ENCODE assay signal across 18 cellular contexts in genomic region chr1:89128003-89128458, GRCh38. TPM values are rescaled to one million over a fixed set of nuclear protein-coding genes. Genes with fewer than 3 reads are reported as not detected.
DNase-seq lines count a peak whose midpoint lies in the region; ATAC-seq and TF ChIP-seq lines count a peak whose summit lies in the region.
"Not testable (repeated sequence)": the region's sequence is repeated elsewhere in the genome, so short reads cannot be mapped to it uniquely, and the experiment has no call there.
"Had no signal": no experiment of that assay in that cellular context is flagged by ENCODE, and none has a peak within 500 bp of the region (broad histone marks: within the 10 kb centered on the region; RNA-seq: fewer than 3 reads in every experiment).

No MANE protein-coding gene starts in this region.

- H3K27me3 ChIP-seq in BLaER1; body of pancreas; gastrocnemius medialis; thoracic aorta (replicated peaks; ENCODE audit: insufficient read depth): not testable (repeated sequence)

- not testable (repeated sequence) for H3K9ac ChIP-seq in BLaER1

- H3K27me3 Mint-ChIP-seq in activated CD8-positive, alpha-beta memory T cell treated with anti-CD3 and anti-CD28 coated beads, Interleukin-2, amount 10 ng/mL, durations not matched to agents 7 days and 5 days = not testable (repeated sequence)

- peak overlapping the region; percentile 99 for H3K27ac Mint-ChIP-seq in activated CD8-positive, alpha-beta memory T cell treated with anti-CD3 and anti-CD28 coated beads, Interleukin-2, amount 10 ng/mL, durations not matched to agents 7 days and 5 days

- not testable (repeated sequence) for TF ChIP-seq POLR2A in body of pancreas (IDR thresholded peaks at IDR 0.05); gastrocnemius medialis (IDR thresholded peaks at IDR 0.05)

- in situ Hi-C loops in gastrocnemius medialis (cut with MboI; ENCODE audit: low sequenced_read_pairs in 4 of 4) = not testable (repeated sequence)

- intact Hi-C loops in body of pancreas (cut with DNase I); Right ventricle myocardium superior (cut with DNase I); mucosa of descending colon (cut with DNase I, micrococcal nuclease); gastrocnemius medialis (cut with DNase I; ENCODE audit: low total_unique reads): not testable (repeated sequence)

- H3K9me3 ChIP-seq in BLaER1, body of pancreas, mucosa of descending colon, gastrocnemius medialis, thoracic aorta: not testable (repeated sequence)

- H3K4me1 Mint-ChIP-seq in activated CD8-positive, alpha-beta memory T cell treated with anti-CD3 and anti-CD28 coated beads, Interleukin-2, amount 10 ng/mL, durations not matched to agents 7 days and 5 days = peaks cover 47% of the 10 kb centered on the region

- ATAC-seq in activated CD8-positive, alpha-beta memory T cell treated with anti-CD3 and anti-CD28 coated beads, Interleukin-2, amount 10 ng/mL, durations not matched to agents 7 days and 5 days; body of pancreas; Right ventricle myocardium superior (ENCODE audit: poor library complexity); mucosa of descending colon; gastrocnemius medialis; thoracic aorta (ENCODE audit: insufficient number of reproducible peaks, low FRiP score, low read depth): not testable (repeated sequence)

- not testable (repeated sequence) for H4K20me1 ChIP-seq in BLaER1

- CTCF ChIA-PET in activated CD8-positive, alpha-beta memory T cell treated with anti-CD3 and anti-CD28 coated beads, Interleukin-2, amount 10 ng/mL, durations not matched to agents 7 days and 5 days (lab: Charles Lee) = interaction anchor here (1.1 to 1.9 kb wide), 5 partner anchors 16 to 230 kb away, joined by 3 to 5 read pairs (median 3); no protein-coding TSS in a partner anchor

- not testable (repeated sequence) for H3K4me3 Mint-ChIP-seq in activated CD8-positive, alpha-beta memory T cell treated with anti-CD3 and anti-CD28 coated beads, Interleukin-2, amount 10 ng/mL, durations not matched to agents 7 days and 5 days

- WGBS in body of pancreas, 2 donors = 93 to 96% methylated on average over 16 to 26 of the region's 31 CpGs

- TF ChIP-seq CTCF in body of pancreas (IDR thresholded peaks at IDR 0.05); mucosa of descending colon (IDR thresholded peaks at IDR 0.05); gastrocnemius medialis (IDR thresholded peaks at IDR 0.05 in 4 of 5, conservative IDR thresholded peaks at IDR 0.05 in 1 of 5); thoracic aorta (IDR thresholded peaks at IDR 0.05): not testable (repeated sequence)

- DNase-seq in NCI-H345 (lab: John Stamatoyannopoulos, UW) (peak; percentile 22), body of pancreas (peak in 1 of 4 donors; percentile 21), Right ventricle myocardium superior (peak; percentile 24), mucosa of descending colon (peak in 2 of 3 donors; percentile 36 to 60)
- DNase-seq in activated CD8-positive, alpha-beta memory T cell treated with anti-CD3 and anti-CD28 coated beads, Interleukin-2, amount 10 ng/mL, durations not matched to agents 7 days and 5 days; gastrocnemius medialis; thoracic aorta (ENCODE audit: low spot score): not testable (repeated sequence)

- H3K27ac ChIP-seq in BLaER1 (peak overlapping the region; percentile 62), body of pancreas (peak overlapping the region in 3 of 4 donors; percentile 59 to 72 (median 65)), gastrocnemius medialis (peak overlapping the region; percentile 52 to 91 (median 81)), thoracic aorta (peak overlapping the region; percentile 52 to 72)

- H3K9me3 Mint-ChIP-seq in activated CD8-positive, alpha-beta memory T cell treated with anti-CD3 and anti-CD28 coated beads, Interleukin-2, amount 10 ng/mL, durations not matched to agents 7 days and 5 days (ENCODE audit: low read depth) = not testable (repeated sequence)

- H3K4me1 ChIP-seq in BLaER1 (peaks cover 14% of the 10 kb centered on the region), body of pancreas (peaks cover 26% of the 10 kb centered on the region), gastrocnemius medialis (peaks cover 15 to 34% of the 10 kb centered on the region in 2 donors), thoracic aorta (ENCODE audit: control insufficient read depth in 1 of 2, low read depth in 2 of 2) (peaks cover 27 to 39% of the 10 kb centered on the region in 2 donors)
- not testable (repeated sequence) for H3K4me1 ChIP-seq in mucosa of descending colon (ENCODE audit: low read depth)

- not testable (repeated sequence) for H3K4me3 ChIP-seq in BLaER1, body of pancreas, mucosa of descending colon
- H3K4me3 ChIP-seq in gastrocnemius medialis (peak overlapping the region; percentile 38 to 52 (median 48)), thoracic aorta (peak overlapping the region; percentile 67)

- H3K36me3 Mint-ChIP-seq in activated CD8-positive, alpha-beta memory T cell treated with anti-CD3 and anti-CD28 coated beads, Interleukin-2, amount 10 ng/mL, durations not matched to agents 7 days and 5 days = peaks cover 35% of the 10 kb centered on the region

- H3K4me2 ChIP-seq in BLaER1 = not testable (repeated sequence)

- not testable (repeated sequence) for H3K36me3 ChIP-seq in BLaER1; body of pancreas (replicated peaks in 1 of 2; ENCODE audit: insufficient read depth in 1 of 2, low read depth in 2 of 2); mucosa of descending colon (ENCODE audit: low read depth); gastrocnemius medialis; thoracic aorta

RNA-seq across cellular contexts. Expression of gene GBP2, which starts 2.1 kb away (rescaled TPM):
- 100 to 1,000 TPM; 150 to 194 TPM for total RNA-seq in activated CD8-positive, alpha-beta memory T cell treated with anti-CD3 and anti-CD28 coated beads, Interleukin-2, amount 10 ng/mL, durations not matched to agents 7 days and 5 days
- total RNA-seq in body of pancreas (10 to 100 TPM; 10.1 to 11.2 TPM), Right ventricle myocardium superior (11.1 TPM), mucosa of descending colon (100 to 1,000 TPM in 1 of 3 donors, 10 to 100 TPM in 2; 65.4 to 128 (median 68.9) TPM), gastrocnemius medialis (100 to 1,000 TPM in 1 of 4 donors, 10 to 100 TPM in 3; 28.6 to 115 (median 56.2) TPM), thoracic aorta (10 to 100 TPM; 79.7 to 89.5 TPM)
- total RNA-seq: GM23338, neural crest cell had no signal

RNA-seq across cellular contexts. Expression of gene GBP7, which starts 47.8 kb away (rescaled TPM):
- total RNA-seq in activated CD8-positive, alpha-beta memory T cell treated with anti-CD3 and anti-CD28 coated beads, Interleukin-2, amount 10 ng/mL, durations not matched to agents 7 days and 5 days = under 1 TPM; 0.18 to 0.28 TPM
- not detected for total RNA-seq in body of pancreas
- total RNA-seq in Right ventricle myocardium superior = not detected
- total RNA-seq in mucosa of descending colon = under 1 TPM in 1 of 3 donors, not detected in 2; 0.12 TPM
- not detected for total RNA-seq in gastrocnemius medialis
- total RNA-seq in thoracic aorta = under 1 TPM in 1 of 2 donors, not detected in 1; 0.21 TPM
- total RNA-seq: A673; activated naive CD4-positive, alpha-beta T cell treated with anti-CD3 and anti-CD28 coated beads, Interleukin-2, amount 50 U/mL, for 72 hours; cerebellum; foreskin keratinocyte; GM23338; HFFc6; neural crest cell; progenitor cell of endocrine pancreas; SJCRH30; ureter had no signal
